1 cellular context compared by ENCODE assay signal in genomic region chr16:4494746-4495490, GRCh38.
TF ChIP-seq lines count a peak whose summit lies in the region.

No MANE protein-coding gene starts in this region.

TF ChIP-seq in IMR-90, 13 proteins besides CTCF, POLR2A, EP300 and RAD21:
- TF ChIP-seq FOS (IDR thresholded peaks at IDR 0.05; ENCODE audit: low read depth, low read length) (0 out of 2 replicates have a peak, but pooled peaks have one; percentile 38), NFE2L2 (IDR thresholded peaks at IDR 0.05; ENCODE audit: low read depth, low read length) (no peak)
